ENCODE assay signal across 20 cellular contexts in genomic region chr7:70017371-70017770, GRCh38.
DNase-seq lines count a peak whose midpoint lies in the region; ATAC-seq and TF ChIP-seq lines count a peak whose summit lies in the region.
"Had no signal": no experiment of that assay in that cellular context is flagged by ENCODE, and none has a peak within 500 bp of the region (broad histone marks: within the 10 kb centered on the region; RNA-seq: fewer than 3 reads in every experiment).

No MANE protein-coding gene starts in this region.

- H3K27me3 Mint-ChIP-seq in chondrocyte (ENCODE audit: low read depth), result no peaks in the 10 kb centered on the region
- H3K27me3 Mint-ChIP-seq: CD4-positive, alpha-beta T cell had no signal

- TF ChIP-seq CTCF in HEK293 (tag by site-specific recombination; IDR thresholded peaks at IDR 0.05) (no peak), chondrocyte (IDR thresholded peaks at IDR 0.05) (no peak), GM13977 (IDR thresholded peaks at IDR 0.05; ENCODE audit: extremely low read depth, insufficient read depth, missing control alignments) (no peak)

- H3K4me1 ChIP-seq in HEK293 (ENCODE audit: control insufficient read depth, insufficient read depth, low read length), result peaks cover 25% of the 10 kb centered on the region

- no peaks in the 10 kb centered on the region for H3K9me3 Mint-ChIP-seq in chondrocyte (ENCODE audit: low read depth)
- H3K9me3 Mint-ChIP-seq: CD4-positive, alpha-beta T cell had no signal

- H3K4me1 Mint-ChIP-seq in chondrocyte (ENCODE audit: low read depth), result peaks cover 47% of the 10 kb centered on the region

- H3K36me3 ChIP-seq in HEK293 (ENCODE audit: control insufficient read depth in 2 of 2, insufficient read depth in 1 of 2, low read length in 2 of 2), result no peaks in the 10 kb centered on the region
- H3K36me3 ChIP-seq: BLaER1 had no signal

- in situ Hi-C loops in GM13977 (cut with MboI; ENCODE audit: low pct_unique_long_range_greater_than_20kb, low sequenced_read_pairs, unreplicated experiment), result no loop called here

- H3K27ac ChIP-seq in HEK293 (ENCODE audit: extremely low read depth, low read depth, low read length), result no peak overlapping the region
- H3K27ac ChIP-seq: BLaER1 had no signal

- H3K27ac Mint-ChIP-seq in chondrocyte (ENCODE audit: unreplicated experiment), result peak overlapping the region; percentile 23
- H3K27ac Mint-ChIP-seq: CD4-positive, alpha-beta T cell; HFFc6 had no signal

- POLR2A ChIA-PET in HEK293 (lab: Yijun Ruan, JAX), result no interaction called here

- H3K4me3 Mint-ChIP-seq in chondrocyte (ENCODE audit: unreplicated experiment), result no peak overlapping the region
- H3K4me3 Mint-ChIP-seq: CD4-positive, alpha-beta T cell; HFFc6 had no signal

- intact Hi-C loops in sciatic nerve (cut with DNase I), result no loop called here

- DNase-seq in NCI-H146 treated with DMSO at 0.1 percent for 48 hours (lab: John Stamatoyannopoulos, UW; ENCODE audit: unreplicated experiment) (peak; percentile 34), chondrocyte (ENCODE audit: low spot score) (no peak), sciatic nerve (ENCODE audit: low spot score) (no peak), GM19238 (ENCODE audit: insufficient read length, low spot score) (no peak), GM13977 (ENCODE audit: low spot score) (no peak)
- DNase-seq: Caco-2; CD4-positive, alpha-beta T cell; DMS 273 treated with DMSO at 0.1 percent for 48 hours; DMS79 treated with DMSO at 0.1 percent for 48 hours; H7; HFFc6; Kasumi-1; NCI-H1694; NCI-H2081; NCI-H510A treated with DMSO at 0.1 percent for 48 hours; NCI-H774 had no signal

- CTCF ChIA-PET in HEK293 (lab: Yijun Ruan, JAX), result no interaction called here

- ATAC-seq in sciatic nerve (peak; percentile 26), HG03520 (IDR thresholded peaks at IDR 0.05; ENCODE audit: unreplicated experiment) (no peak)
- ATAC-seq: Right ventricle myocardium inferior had no signal

- no peak overlapping the region for H3K4me3 ChIP-seq in HEK293 (ENCODE audit: low read depth, low read length)
- H3K4me3 ChIP-seq: BLaER1 had no signal

- no peaks in the 10 kb centered on the region for H3K36me3 Mint-ChIP-seq in chondrocyte (ENCODE audit: low read depth)

- H3K9me3 ChIP-seq in HEK293 (ENCODE audit: control insufficient read depth, insufficient read depth, low read depth, low read length), result no peaks in the 10 kb centered on the region
- H3K9me3 ChIP-seq: BLaER1, Caco-2 had no signal

TF ChIP-seq in HEK293, 187 proteins besides CTCF, POLR2A, EP300 and RAD21:
- TF ChIP-seq ZFP41 (tag by site-specific recombination; IDR thresholded peaks at IDR 0.05; ENCODE audit: borderline replicate concordance), result no peak
- no peak for TF ChIP-seq TRIM28 (IDR thresholded peaks at IDR 0.05; ENCODE audit: borderline replicate concordance, low read length)
- TF ChIP-seq ZNF37A (tag by site-specific recombination; IDR thresholded peaks at IDR 0.05), result no peak
- no peak for TF ChIP-seq ZFP37 (tag by site-specific recombination; IDR thresholded peaks at IDR 0.05)
- TF ChIP-seq GLIS1 (tag by site-specific recombination; IDR thresholded peaks at IDR 0.05), result peak; percentile 63
- TF ChIP-seq, protein P1, sequence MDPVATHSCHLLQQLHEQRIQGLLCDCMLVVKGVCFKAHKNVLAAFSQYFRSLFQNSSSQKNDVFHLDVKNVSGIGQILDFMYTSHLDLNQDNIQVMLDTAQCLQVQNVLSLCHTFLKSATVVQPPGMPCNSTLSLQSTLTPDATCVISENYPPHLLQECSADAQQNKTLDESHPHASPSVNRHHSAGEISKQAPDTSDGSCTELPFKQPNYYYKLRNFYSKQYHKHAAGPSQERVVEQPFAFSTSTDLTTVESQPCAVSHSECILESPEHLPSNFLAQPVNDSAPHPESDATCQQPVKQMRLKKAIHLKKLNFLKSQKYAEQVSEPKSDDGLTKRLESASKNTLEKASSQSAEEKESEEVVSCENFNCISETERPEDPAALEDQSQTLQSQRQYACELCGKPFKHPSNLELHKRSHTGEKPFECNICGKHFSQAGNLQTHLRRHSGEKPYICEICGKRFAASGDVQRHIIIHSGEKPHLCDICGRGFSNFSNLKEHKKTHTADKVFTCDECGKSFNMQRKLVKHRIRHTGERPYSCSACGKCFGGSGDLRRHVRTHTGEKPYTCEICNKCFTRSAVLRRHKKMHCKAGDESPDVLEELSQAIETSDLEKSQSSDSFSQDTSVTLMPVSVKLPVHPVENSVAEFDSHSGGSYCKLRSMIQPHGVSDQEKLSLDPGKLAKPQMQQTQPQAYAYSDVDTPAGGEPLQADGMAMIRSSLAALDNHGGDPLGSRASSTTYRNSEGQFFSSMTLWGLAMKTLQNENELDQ (tag by site-specific recombination; IDR thresholded peaks at IDR 0.05; ENCODE audit: low read depth), result no peak
- no peak for TF ChIP-seq ZNF416 (tag by site-specific recombination; IDR thresholded peaks at IDR 0.05)
- no peak for TF ChIP-seq ZNF701 (tag by site-specific recombination; IDR thresholded peaks at IDR 0.05)
- TF ChIP-seq SP2 (tag by site-specific recombination; IDR thresholded peaks at IDR 0.05), result no peak
TF ChIP-seq in HEK293: peak in this region for 1.
